In genomic region chr4:48016141-48017107, GRCh38 we compare ENCODE assay signal across 8 cellular contexts. TPM values are rescaled to one million over a fixed set of nuclear protein-coding genes. Genes with fewer than 3 reads are reported as not detected.
DNase-seq lines count a peak whose midpoint lies in the region; ATAC-seq, FAIRE-seq and TF ChIP-seq lines count a peak whose summit lies in the region.

CNGA1 (minus strand) TSS chr4:48016681; CDS start chr4:47952689, 63,992 bp downstream.
NIPAL1 (plus strand) TSS chr4:48016772; CDS start chr4:48016840, 68 bp downstream.

- H3K27me3 ChIP-seq in OCI-LY1 (ENCODE audit: insufficient read depth, low read length) (no peaks in the 10 kb centered on the region), muscle layer of colon (ENCODE audit: control insufficient read depth in 1 of 2, insufficient read depth in 2 of 2, low read length in 2 of 2) (peaks cover 0 to 10% of the 10 kb centered on the region in 2 donors)

- peaks cover 16% of the 10 kb centered on the region for H3K4me1 ChIP-seq in OCI-LY1 (ENCODE audit: insufficient read depth, low read length, severe bottlenecking)
- peaks cover 4% of the 10 kb centered on the region for H3K4me1 ChIP-seq in muscle layer of colon (ENCODE audit: insufficient read depth, low read length)

- H3K36me3 ChIP-seq in OCI-LY1 (ENCODE audit: insufficient read depth, low read length) (no peaks in the 10 kb centered on the region), muscle layer of colon (ENCODE audit: insufficient read depth, low read length) (no peaks in the 10 kb centered on the region)

- H3F3A ChIP-seq in OCI-LY1 (ENCODE audit: insufficient read depth, low read length): no peaks in the 10 kb centered on the region

- peak within 1 kb of the TSS; percentile 68 for H3K4me3 ChIP-seq in OCI-LY1 (ENCODE audit: low read depth, low read length, poor library complexity, severe bottlenecking)
- peak within 1 kb of the TSS; percentile 69 to 72 for H3K4me3 ChIP-seq in muscle layer of colon (ENCODE audit: low read depth in 1 of 2, low read length in 2 of 2)

- no peaks in the 10 kb centered on the region for H3K9me3 ChIP-seq in OCI-LY1 (ENCODE audit: low read length)
- no peaks in the 10 kb centered on the region for H3K9me3 ChIP-seq in muscle layer of colon (ENCODE audit: low read length)

- H3K9ac ChIP-seq in OCI-LY1 (ENCODE audit: low read length) (peak within 1 kb of the TSS; percentile 38; the same call in 1 of the 2 replicates), muscle layer of colon (ENCODE audit: low read length) (no peak within 1 kb of the TSS)

- DNase-seq in Caki2 (ENCODE audit: low read depth) (peak; percentile 82), HTR-8/SVneo (ENCODE audit: insufficient read length, low spot score) (peak; percentile 81), activated T-cell treated with anti-CD3 and anti-CD28 coated beads for 4 hours (peak; percentile 57)
- DNase-seq in stimulated activated CD8-positive, alpha-beta memory T cell treated with anti-CD3 and anti-CD28 coated beads, Interleukin-7, amount 100 ng/mL, for 24 hours (ENCODE audit: low read depth): peak; percentile 40

- peak; percentile 66 for TF ChIP-seq CTCF in OCI-LY1 (IDR thresholded peaks at IDR 0.05; ENCODE audit: low read length)

- peak; percentile 44 for FAIRE-seq in HTR-8/SVneo (lab: Jason Lieb, UNC)

- H3K27ac ChIP-seq in OCI-LY1 (ENCODE audit: low read depth, low read length, poor library complexity, severe bottlenecking) (no peak within 1 kb of the TSS), muscle layer of colon (ENCODE audit: low read depth, low read length) (no peak within 1 kb of the TSS)

- H2AFZ ChIP-seq in OCI-LY1 (ENCODE audit: low read length): peak within 1 kb of the TSS; percentile 16; the same call in 1 of the 2 replicates

- H3K79me2 ChIP-seq in OCI-LY1 (ENCODE audit: insufficient read depth, low read length): no peaks in the 10 kb centered on the region

- H4K20me1 ChIP-seq in OCI-LY1 (ENCODE audit: insufficient read depth, low read length): no peaks in the 10 kb centered on the region

- in situ Hi-C loops in Caki2 (cut with HindIII; ENCODE audit: low pct_unique_long_range_greater_than_20kb, low sequenced_read_pairs): no loop called here

- ATAC-seq in GM21423 (IDR thresholded peaks at IDR 0.05; ENCODE audit: unreplicated experiment): peak; percentile 94
- ATAC-seq in esophagus mucosa: peak; percentile 92

- peak within 1 kb of the TSS; percentile 91 for H3K4me2 ChIP-seq in OCI-LY1 (ENCODE audit: low read length)

- no peaks in the 10 kb centered on the region for H3K9me2 ChIP-seq in OCI-LY1 (ENCODE audit: low read depth, low read length)

RNA-seq across cellular contexts. Expression of gene CNGA1, which starts in this region (rescaled TPM):
- not detected in 2 replicates for total RNA-seq in Caki2 (2014; rRNA removed; shearing (Covaris generic); ENCODE audit: low replicate concordance)
- total RNA-seq in esophagus mucosa: 7.2 TPM

RNA-seq across cellular contexts. Expression of gene NIPAL1, which starts in this region (rescaled TPM):
- total RNA-seq in Caki2 (2014; rRNA removed; shearing (Covaris generic); ENCODE audit: low replicate concordance): 2.5 and 3.0 TPM in 2 replicates
- total RNA-seq in esophagus mucosa: 44.2 TPM

Comparison
In these comparisons a context has a peak if more than half of its experiments do, and no peak if none do; other contexts are left out.
1. RNA of gene NIPAL1 (total RNA-seq): 44.2 TPM in esophagus mucosa (single experiment); 2.5 to 3.0 TPM in Caki2; every median in the first group is over 10 times any median in the second.
2. Peak in every context shown above with its lines, with median percentiles within 50 percentile points of each other: DNase-seq.